In the genomic region with DNA sequence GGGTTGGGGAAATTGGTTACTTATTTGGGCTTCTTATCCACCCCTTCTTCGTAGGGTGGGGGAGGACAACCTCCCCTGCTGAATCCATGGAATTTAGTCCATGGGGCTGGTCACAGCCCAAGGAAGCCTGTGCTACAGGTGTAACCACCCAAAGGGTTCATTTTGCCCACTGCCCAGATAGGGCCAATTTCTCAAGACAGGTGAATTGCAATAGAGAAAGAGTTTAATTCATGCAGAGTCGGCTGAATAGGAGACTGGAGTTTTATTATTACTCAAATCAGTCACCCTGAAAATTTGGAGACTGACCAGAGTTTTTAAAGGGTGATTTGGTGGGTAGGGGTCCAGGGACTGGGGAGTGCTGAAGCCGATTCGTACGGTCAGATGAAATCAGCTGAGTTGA, we compare ENCODE assay signal across 3 cellular contexts.
TF ChIP-seq lines count a peak whose summit lies in the region.

No MANE protein-coding gene starts in this region.

TF ChIP-seq in GM23338, 12 proteins besides CTCF, POLR2A, EP300 and RAD21 (continued from another document and continues in another):
- TF ChIP-seq NANOG (IDR thresholded peaks at IDR 0.05; ENCODE audit: borderline replicate concordance): no peak
- TF ChIP-seq, protein P1, sequence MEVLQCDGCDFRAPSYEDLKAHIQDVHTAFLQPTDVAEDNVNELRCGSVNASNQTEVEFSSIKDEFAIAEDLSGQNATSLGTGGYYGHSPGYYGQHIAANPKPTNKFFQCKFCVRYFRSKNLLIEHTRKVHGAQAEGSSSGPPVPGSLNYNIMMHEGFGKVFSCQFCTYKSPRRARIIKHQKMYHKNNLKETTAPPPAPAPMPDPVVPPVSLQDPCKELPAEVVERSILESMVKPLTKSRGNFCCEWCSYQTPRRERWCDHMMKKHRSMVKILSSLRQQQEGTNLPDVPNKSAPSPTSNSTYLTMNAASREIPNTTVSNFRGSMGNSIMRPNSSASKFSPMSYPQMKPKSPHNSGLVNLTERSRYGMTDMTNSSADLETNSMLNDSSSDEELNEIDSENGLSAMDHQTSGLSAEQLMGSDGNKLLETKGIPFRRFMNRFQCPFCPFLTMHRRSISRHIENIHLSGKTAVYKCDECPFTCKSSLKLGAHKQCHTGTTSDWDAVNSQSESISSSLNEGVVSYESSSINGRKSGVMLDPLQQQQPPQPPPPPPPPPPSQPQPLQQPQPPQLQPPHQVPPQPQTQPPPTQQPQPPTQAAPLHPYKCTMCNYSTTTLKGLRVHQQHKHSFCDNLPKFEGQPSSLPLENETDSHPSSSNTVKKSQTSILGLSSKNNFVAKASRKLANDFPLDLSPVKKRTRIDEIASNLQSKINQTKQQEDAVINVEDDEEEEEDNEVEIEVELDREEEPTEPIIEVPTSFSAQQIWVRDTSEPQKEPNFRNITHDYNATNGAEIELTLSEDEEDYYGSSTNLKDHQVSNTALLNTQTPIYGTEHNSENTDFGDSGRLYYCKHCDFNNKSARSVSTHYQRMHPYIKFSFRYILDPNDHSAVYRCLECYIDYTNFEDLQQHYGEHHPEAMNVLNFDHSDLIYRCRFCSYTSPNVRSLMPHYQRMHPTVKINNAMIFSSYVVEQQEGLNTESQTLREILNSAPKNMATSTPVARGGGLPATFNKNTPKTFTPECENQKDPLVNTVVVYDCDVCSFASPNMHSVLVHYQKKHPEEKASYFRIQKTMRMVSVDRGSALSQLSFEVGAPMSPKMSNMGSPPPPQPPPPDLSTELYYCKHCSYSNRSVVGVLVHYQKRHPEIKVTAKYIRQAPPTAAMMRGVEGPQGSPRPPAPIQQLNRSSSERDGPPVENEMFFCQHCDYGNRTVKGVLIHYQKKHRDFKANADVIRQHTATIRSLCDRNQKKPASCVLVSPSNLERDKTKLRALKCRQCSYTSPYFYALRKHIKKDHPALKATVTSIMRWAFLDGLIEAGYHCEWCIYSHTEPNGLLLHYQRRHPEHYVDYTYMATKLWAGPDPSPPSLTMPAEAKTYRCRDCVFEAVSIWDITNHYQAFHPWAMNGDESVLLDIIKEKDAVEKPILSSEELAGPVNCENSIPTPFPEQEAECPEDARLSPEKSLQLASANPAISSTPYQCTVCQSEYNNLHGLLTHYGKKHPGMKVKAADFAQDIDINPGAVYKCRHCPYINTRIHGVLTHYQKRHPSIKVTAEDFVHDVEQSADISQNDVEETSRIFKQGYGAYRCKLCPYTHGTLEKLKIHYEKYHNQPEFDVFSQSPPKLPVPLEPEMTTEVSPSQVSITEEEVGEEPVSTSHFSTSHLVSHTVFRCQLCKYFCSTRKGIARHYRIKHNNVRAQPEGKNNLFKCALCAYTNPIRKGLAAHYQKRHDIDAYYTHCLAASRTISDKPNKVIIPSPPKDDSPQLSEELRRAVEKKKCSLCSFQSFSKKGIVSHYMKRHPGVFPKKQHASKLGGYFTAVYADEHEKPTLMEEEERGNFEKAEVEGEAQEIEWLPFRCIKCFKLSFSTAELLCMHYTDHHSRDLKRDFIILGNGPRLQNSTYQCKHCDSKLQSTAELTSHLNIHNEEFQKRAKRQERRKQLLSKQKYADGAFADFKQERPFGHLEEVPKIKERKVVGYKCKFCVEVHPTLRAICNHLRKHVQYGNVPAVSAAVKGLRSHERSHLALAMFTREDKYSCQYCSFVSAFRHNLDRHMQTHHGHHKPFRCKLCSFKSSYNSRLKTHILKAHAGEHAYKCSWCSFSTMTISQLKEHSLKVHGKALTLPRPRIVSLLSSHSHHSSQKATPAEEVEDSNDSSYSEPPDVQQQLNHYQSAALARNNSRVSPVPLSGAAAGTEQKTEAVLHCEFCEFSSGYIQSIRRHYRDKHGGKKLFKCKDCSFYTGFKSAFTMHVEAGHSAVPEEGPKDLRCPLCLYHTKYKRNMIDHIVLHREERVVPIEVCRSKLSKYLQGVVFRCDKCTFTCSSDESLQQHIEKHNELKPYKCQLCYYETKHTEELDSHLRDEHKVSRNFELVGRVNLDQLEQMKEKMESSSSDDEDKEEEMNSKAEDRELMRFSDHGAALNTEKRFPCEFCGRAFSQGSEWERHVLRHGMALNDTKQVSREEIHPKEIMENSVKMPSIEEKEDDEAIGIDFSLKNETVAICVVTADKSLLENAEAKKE (CRISPR knock-in tag; IDR thresholded peaks at IDR 0.05): no peak

TF ChIP-seq in HEK293, 187 proteins besides CTCF, POLR2A, EP300 and RAD21:
- TF ChIP-seq, protein P2, sequence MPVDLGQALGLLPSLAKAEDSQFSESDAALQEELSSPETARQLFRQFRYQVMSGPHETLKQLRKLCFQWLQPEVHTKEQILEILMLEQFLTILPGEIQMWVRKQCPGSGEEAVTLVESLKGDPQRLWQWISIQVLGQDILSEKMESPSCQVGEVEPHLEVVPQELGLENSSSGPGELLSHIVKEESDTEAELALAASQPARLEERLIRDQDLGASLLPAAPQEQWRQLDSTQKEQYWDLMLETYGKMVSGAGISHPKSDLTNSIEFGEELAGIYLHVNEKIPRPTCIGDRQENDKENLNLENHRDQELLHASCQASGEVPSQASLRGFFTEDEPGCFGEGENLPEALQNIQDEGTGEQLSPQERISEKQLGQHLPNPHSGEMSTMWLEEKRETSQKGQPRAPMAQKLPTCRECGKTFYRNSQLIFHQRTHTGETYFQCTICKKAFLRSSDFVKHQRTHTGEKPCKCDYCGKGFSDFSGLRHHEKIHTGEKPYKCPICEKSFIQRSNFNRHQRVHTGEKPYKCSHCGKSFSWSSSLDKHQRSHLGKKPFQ (tag by site-specific recombination; IDR thresholded peaks at IDR 0.05): no peak
- TF ChIP-seq SETDB1 (IDR thresholded peaks at IDR 0.05; ENCODE audit: insufficient read length, low read length): peak; percentile 91
TF ChIP-seq in HEK293: peak in this region for 1.

TF ChIP-seq in SK-N-SH treated with all-trans-retinoic acid at 6 μM for 48 hours, 23 proteins besides CTCF, POLR2A, EP300 and RAD21 (continued from another document):
- TF ChIP-seq, protein P3, sequence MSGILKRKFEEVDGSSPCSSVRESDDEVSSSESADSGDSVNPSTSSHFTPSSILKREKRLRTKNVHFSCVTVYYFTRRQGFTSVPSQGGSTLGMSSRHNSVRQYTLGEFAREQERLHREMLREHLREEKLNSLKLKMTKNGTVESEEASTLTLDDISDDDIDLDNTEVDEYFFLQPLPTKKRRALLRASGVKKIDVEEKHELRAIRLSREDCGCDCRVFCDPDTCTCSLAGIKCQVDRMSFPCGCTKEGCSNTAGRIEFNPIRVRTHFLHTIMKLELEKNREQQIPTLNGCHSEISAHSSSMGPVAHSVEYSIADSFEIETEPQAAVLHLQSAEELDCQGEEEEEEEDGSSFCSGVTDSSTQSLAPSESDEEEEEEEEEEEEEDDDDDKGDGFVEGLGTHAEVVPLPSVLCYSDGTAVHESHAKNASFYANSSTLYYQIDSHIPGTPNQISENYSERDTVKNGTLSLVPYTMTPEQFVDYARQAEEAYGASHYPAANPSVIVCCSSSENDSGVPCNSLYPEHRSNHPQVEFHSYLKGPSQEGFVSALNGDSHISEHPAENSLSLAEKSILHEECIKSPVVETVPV (CRISPR knock-in tag; IDR thresholded peaks at IDR 0.05): no peak
- TF ChIP-seq TOX (CRISPR knock-in tag; IDR thresholded peaks at IDR 0.05; ENCODE audit: borderline replicate concordance) (no peak), OSR1 (CRISPR knock-in tag; IDR thresholded peaks at IDR 0.05) (no peak), ESRRG (CRISPR knock-in tag; IDR thresholded peaks at IDR 0.05) (no peak), ZFP30 (CRISPR knock-in tag; IDR thresholded peaks at IDR 0.05) (no peak), ZNF565 (CRISPR knock-in tag; conservative IDR thresholded peaks at IDR 0.05; ENCODE audit: low read depth) (no peak), ZNF70 (CRISPR knock-in tag; IDR thresholded peaks at IDR 0.05) (no peak), GLIS3 (CRISPR knock-in tag; IDR thresholded peaks at IDR 0.05) (no peak)
